Comparison of ENCODE assay signal across 11 cellular contexts in genomic region chr10:74153123-74153522, GRCh38. TPM values are rescaled to one million over a fixed set of nuclear protein-coding genes. Genes with fewer than 3 reads are reported as not detected.
DNase-seq lines count a peak whose midpoint lies in the region; ATAC-seq and TF ChIP-seq lines count a peak whose summit lies in the region.
"Had no signal": no experiment of that assay in that cellular context is flagged by ENCODE, and none has a peak within 500 bp of the region (broad histone marks: within the 10 kb centered on the region; RNA-seq: fewer than 3 reads in every experiment).

No MANE protein-coding gene starts in this region.

- H3K36me3 ChIP-seq in gastroesophageal sphincter (no peaks in the 10 kb centered on the region), tibial nerve (no peaks in the 10 kb centered on the region)

- H3K4me1 ChIP-seq in gastroesophageal sphincter, result peaks cover 10 to 64% (median 12%) of the 10 kb centered on the region in 3 donors
- peaks cover 3 to 50% (median 20%) of the 10 kb centered on the region in 4 donors for H3K4me1 ChIP-seq in tibial nerve

- peak; percentile 49 for TF ChIP-seq CTCF in RWPE1 (conservative IDR thresholded peaks at IDR 0.05; ENCODE audit: low read depth)
- peak; percentile 25 to 71 (median 48) for TF ChIP-seq CTCF in gastroesophageal sphincter (IDR thresholded peaks at IDR 0.05)
- TF ChIP-seq CTCF in tibial nerve (IDR thresholded peaks at IDR 0.05), result peak in 4 of 5 experiments; percentile 18 to 53 (median 34)

- WGBS in gastroesophageal sphincter (ENCODE audit: low coverage in 1 of 2), 2 donors, result 29 to 41% methylated on average over 4 of the region's 4 CpGs
- 37 to 40% methylated on average over 4 of the region's 4 CpGs for WGBS in tibial nerve, 2 donors

- no peaks in the 10 kb centered on the region for H3K9me3 ChIP-seq in gastroesophageal sphincter
- H3K9me3 ChIP-seq in tibial nerve, result no peaks in the 10 kb centered on the region

- H3K4me3 ChIP-seq in gastroesophageal sphincter, result no peak overlapping the region
- H3K4me3 ChIP-seq in tibial nerve, result no peak overlapping the region

- ATAC-seq in activated naive CD8-positive, alpha-beta T cell treated with anti-CD3 and anti-CD28 coated beads, Interleukin-2, amount 50 U/mL, for 24 hours, result no peak
- ATAC-seq in gastroesophageal sphincter, result no peak

- H3K27ac Mint-ChIP-seq in activated naive CD8-positive, alpha-beta T cell, result no peak overlapping the region
- no peak overlapping the region for H3K27ac Mint-ChIP-seq in activated naive CD8-positive, alpha-beta T cell treated with anti-CD3 and anti-CD28 coated beads, Interleukin-2, amount 50 U/mL, for 24 hours

- TF ChIP-seq POLR2A in gastroesophageal sphincter (IDR thresholded peaks at IDR 0.05) (no peak), tibial nerve (IDR thresholded peaks at IDR 0.05) (no peak)

- peak overlapping the region; percentile 4 for H3K4me3 Mint-ChIP-seq in activated naive CD8-positive, alpha-beta T cell
- H3K4me3 Mint-ChIP-seq in activated naive CD8-positive, alpha-beta T cell treated with anti-CD3 and anti-CD28 coated beads, Interleukin-2, amount 50 U/mL, for 24 hours, result no peak overlapping the region

- no peak for DNase-seq in activated naive CD8-positive, alpha-beta T cell treated with anti-CD3 and anti-CD28 coated beads, Interleukin-2, amount 50 U/mL, for 24 hours
- DNase-seq in RWPE1 (ENCODE audit: low spot score), result peak; percentile 81
- DNase-seq in tibial nerve (ENCODE audit: low spot score in 2 of 2), result peak in 1 of 2 donors; percentile 26
- no peak for DNase-seq in HUDEP-2 (lab: John Stamatoyannopoulos, UW; ENCODE audit: unreplicated experiment in 76 of 76)
- no peak for DNase-seq in DMS153 treated with DMSO at 0.1 percent for 48 hours (lab: John Stamatoyannopoulos, UW; ENCODE audit: unreplicated experiment)
- no peak for DNase-seq in GF-D8 (lab: John Stamatoyannopoulos, UW)
- DNase-seq: hippocampal formation; NCI-H1694; stimulated activated CD4-positive, alpha-beta T cell treated with anti-CD3 and anti-CD28 coated beads, Interleukin-2, amount 100 ng/mL, for 48 hours had no signal

- H3K27me3 ChIP-seq in gastroesophageal sphincter, result no peaks in the 10 kb centered on the region
- no peaks in the 10 kb centered on the region for H3K27me3 ChIP-seq in tibial nerve

- TF ChIP-seq EP300 in gastroesophageal sphincter (IDR thresholded peaks at IDR 0.05), result no peak
- peak in 1 of 2 donors; percentile 36 for TF ChIP-seq EP300 in tibial nerve (IDR thresholded peaks at IDR 0.05)

- POLR2A ChIA-PET in RWPE1 (lab: Yijun Ruan, JAX; ENCODE audit: low non-redundant PET), result no interaction called here

- H3K36me3 Mint-ChIP-seq in activated naive CD8-positive, alpha-beta T cell, result peaks cover 3% of the 10 kb centered on the region
- peaks cover 12% of the 10 kb centered on the region for H3K36me3 Mint-ChIP-seq in activated naive CD8-positive, alpha-beta T cell treated with anti-CD3 and anti-CD28 coated beads, Interleukin-2, amount 50 U/mL, for 24 hours (ENCODE audit: low read depth)

- H3K4me1 Mint-ChIP-seq in activated naive CD8-positive, alpha-beta T cell (ENCODE audit: low read depth), result peaks cover 32% of the 10 kb centered on the region
- peaks cover 38% of the 10 kb centered on the region for H3K4me1 Mint-ChIP-seq in activated naive CD8-positive, alpha-beta T cell treated with anti-CD3 and anti-CD28 coated beads, Interleukin-2, amount 50 U/mL, for 24 hours

- H3K27ac ChIP-seq in RWPE1 (no peak overlapping the region), gastroesophageal sphincter (peak overlapping the region in 3 of 4 donors; percentile 56 to 95 (median 94)), tibial nerve (peak overlapping the region in 2 of 4 donors; percentile 18 to 52)

- no peaks in the 10 kb centered on the region for H3K27me3 Mint-ChIP-seq in activated naive CD8-positive, alpha-beta T cell
- no peaks in the 10 kb centered on the region for H3K27me3 Mint-ChIP-seq in activated naive CD8-positive, alpha-beta T cell treated with anti-CD3 and anti-CD28 coated beads, Interleukin-2, amount 50 U/mL, for 24 hours

- no peaks in the 10 kb centered on the region for H3K9me3 Mint-ChIP-seq in activated naive CD8-positive, alpha-beta T cell (ENCODE audit: low read depth)
- no peaks in the 10 kb centered on the region for H3K9me3 Mint-ChIP-seq in activated naive CD8-positive, alpha-beta T cell treated with anti-CD3 and anti-CD28 coated beads, Interleukin-2, amount 50 U/mL, for 24 hours

- CTCF ChIA-PET in RWPE1 (lab: Yijun Ruan, JAX), result interaction anchor here (0.5 to 1.4 kb wide), 5 partner anchors 9 to 985 kb away, joined by 3 to 5 read pairs (median 3); no protein-coding TSS in a partner anchor

RNA-seq across cellular contexts. Expression of gene ADK, which starts 2.1 kb away (rescaled TPM):
- total RNA-seq in gastroesophageal sphincter, result 10 to 100 TPM; 15.3 to 23.3 (median 20.8) TPM
- total RNA-seq in tibial nerve, result 10 to 100 TPM; 28.2 to 50.9 (median 34.0) TPM

RNA-seq across cellular contexts. Expression of gene AP3M1, which starts 2.5 kb away (rescaled TPM):
- 10 to 100 TPM; 29.4 to 41.7 (median 31.7) TPM for total RNA-seq in gastroesophageal sphincter
- total RNA-seq in tibial nerve, result 10 to 100 TPM; 15.3 to 20.9 (median 16.9) TPM
